8 cellular contexts compared by ENCODE assay signal in genomic region chr3:10142707-10143560, GRCh38. TPM values are rescaled to one million over a fixed set of nuclear protein-coding genes. Genes with fewer than 3 reads are reported as not detected.
DNase-seq lines count a peak whose midpoint lies in the region; ATAC-seq and TF ChIP-seq lines count a peak whose summit lies in the region.

No MANE protein-coding gene starts in this region.

- ATAC-seq in effector memory CD8-positive, alpha-beta T cell (replicated peaks), result no peak
- ATAC-seq in GM18519 (IDR thresholded peaks at IDR 0.05; ENCODE audit: low FRiP score, unreplicated experiment), result no peak

- intact Hi-C loops in activated CD4-positive, alpha-beta T cell treated with anti-CD3 and anti-CD28 coated beads, Interleukin-2, amount 10 ng/mL, durations not matched to agents 24 days and 14 days (cut with micrococcal nuclease), result loop anchor here (1.0 to 2.0 kb wide), 3 partner anchors 50 to 107 kb away; no protein-coding TSS in a partner anchor

- H3K4me3 Mint-ChIP-seq in activated CD4-positive, alpha-beta T cell treated with anti-CD3 and anti-CD28 coated beads, Interleukin-2, amount 10 ng/mL, durations not matched to agents 24 days and 14 days, result peak overlapping the region; percentile 96
- H3K4me3 Mint-ChIP-seq in effector memory CD8-positive, alpha-beta T cell, result peak overlapping the region; percentile 89 to 90
- peak overlapping the region; percentile 86 for H3K4me3 Mint-ChIP-seq in nephron progenitor cell

- peak overlapping the region; percentile 81 for H3K4me3 ChIP-seq in SK-N-MC

- peak overlapping the region; percentile 47 for H3K9ac ChIP-seq in SK-N-MC (ENCODE audit: insufficient read length)

- H3K9me3 Mint-ChIP-seq in activated CD4-positive, alpha-beta T cell treated with anti-CD3 and anti-CD28 coated beads, Interleukin-2, amount 10 ng/mL, durations not matched to agents 24 days and 14 days, result no peaks in the 10 kb centered on the region
- H3K9me3 Mint-ChIP-seq in effector memory CD8-positive, alpha-beta T cell, result no peaks in the 10 kb centered on the region
- peaks cover 5% of the 10 kb centered on the region for H3K9me3 Mint-ChIP-seq in nephron progenitor cell

- H3K36me3 ChIP-seq in SK-N-MC (ENCODE audit: insufficient read depth, low read length), result peaks cover 2% of the 10 kb centered on the region; the same call in 1 of the 2 replicates

- peaks cover 26% of the 10 kb centered on the region for H3K4me1 Mint-ChIP-seq in activated CD4-positive, alpha-beta T cell treated with anti-CD3 and anti-CD28 coated beads, Interleukin-2, amount 10 ng/mL, durations not matched to agents 24 days and 14 days
- H3K4me1 Mint-ChIP-seq in effector memory CD8-positive, alpha-beta T cell (ENCODE audit: low read depth in 2 of 2), result peaks cover 23 to 34% of the 10 kb centered on the region in 2 donors
- H3K4me1 Mint-ChIP-seq in nephron progenitor cell, result peaks cover 23% of the 10 kb centered on the region

- H3K27ac Mint-ChIP-seq in activated CD4-positive, alpha-beta T cell treated with anti-CD3 and anti-CD28 coated beads, Interleukin-2, amount 10 ng/mL, durations not matched to agents 24 days and 14 days, result peak overlapping the region; percentile 88
- H3K27ac Mint-ChIP-seq in effector memory CD8-positive, alpha-beta T cell, result peak overlapping the region; percentile 95 to 97
- no peak overlapping the region for H3K27ac Mint-ChIP-seq in nephron progenitor cell

- DNase-seq in activated CD4-positive, alpha-beta T cell treated with anti-CD3 and anti-CD28 coated beads, Interleukin-2, amount 10 ng/mL, durations not matched to agents 24 days and 14 days, result peak; percentile 72
- DNase-seq in activated CD4-positive, alpha-beta T cell treated with anti-CD3 and anti-CD28 coated beads for 1 hour, result no peak
- no peak for DNase-seq in SK-N-MC (ENCODE audit: low read depth, low spot score)
- DNase-seq in effector memory CD8-positive, alpha-beta T cell, result no peak
- no peak for DNase-seq in nephron progenitor cell
- DNase-seq in NCI-H2196 treated with DMSO at 0.1 percent for 48 hours (lab: John Stamatoyannopoulos, UW; ENCODE audit: unreplicated experiment), result no peak
- DNase-seq in cerebellar nuclear complex (lab: John Stamatoyannopoulos, UW), result no peak

- no peaks in the 10 kb centered on the region for H3K27me3 Mint-ChIP-seq in activated CD4-positive, alpha-beta T cell treated with anti-CD3 and anti-CD28 coated beads, Interleukin-2, amount 10 ng/mL, durations not matched to agents 24 days and 14 days
- H3K27me3 Mint-ChIP-seq in effector memory CD8-positive, alpha-beta T cell, result no peaks in the 10 kb centered on the region
- H3K27me3 Mint-ChIP-seq in nephron progenitor cell (ENCODE audit: low read depth, poor library complexity), result peaks cover 13% of the 10 kb centered on the region

- H3K9me3 ChIP-seq in SK-N-MC (ENCODE audit: low read depth, low read length), result no peaks in the 10 kb centered on the region

- peaks cover 32% of the 10 kb centered on the region for H3K36me3 Mint-ChIP-seq in activated CD4-positive, alpha-beta T cell treated with anti-CD3 and anti-CD28 coated beads, Interleukin-2, amount 10 ng/mL, durations not matched to agents 24 days and 14 days (ENCODE audit: low read depth)
- H3K36me3 Mint-ChIP-seq in effector memory CD8-positive, alpha-beta T cell (ENCODE audit: insufficient read depth), result peaks cover 60% of the 10 kb centered on the region
- peaks cover 40% of the 10 kb centered on the region for H3K36me3 Mint-ChIP-seq in nephron progenitor cell (ENCODE audit: low read depth)

- H3K27ac ChIP-seq in SK-N-MC, result no peak overlapping the region

- no peak for TF ChIP-seq CTCF in nephron progenitor cell (IDR thresholded peaks at IDR 0.05)

RNA-seq across cellular contexts. Expression of gene VHL, which starts 1.4 kb away (rescaled TPM):
- 62.8 and 65.2 TPM in 2 replicates for total RNA-seq in activated CD4-positive, alpha-beta T cell treated with anti-CD3 and anti-CD28 coated beads, Interleukin-2, amount 10 ng/mL, durations not matched to agents 24 days and 14 days

RNA-seq across cellular contexts. Expression of gene IRAK2, which starts 21.8 kb away (rescaled TPM):
- total RNA-seq in activated CD4-positive, alpha-beta T cell treated with anti-CD3 and anti-CD28 coated beads, Interleukin-2, amount 10 ng/mL, durations not matched to agents 24 days and 14 days, result 4.5 and 5.1 TPM in 2 replicates

RNA-seq across cellular contexts. Expression of gene BRK1, which starts 27.5 kb away (rescaled TPM):
- total RNA-seq in activated CD4-positive, alpha-beta T cell treated with anti-CD3 and anti-CD28 coated beads, Interleukin-2, amount 10 ng/mL, durations not matched to agents 24 days and 14 days, result 98.8 and 99.6 TPM in 2 replicates

RNA-seq across cellular contexts. Expression of gene FANCD2OS, which starts 34.9 kb away (rescaled TPM):
- not detected in 2 replicates for total RNA-seq in activated CD4-positive, alpha-beta T cell treated with anti-CD3 and anti-CD28 coated beads, Interleukin-2, amount 10 ng/mL, durations not matched to agents 24 days and 14 days
